8 cellular contexts compared by ENCODE assay signal in the genomic region with DNA sequence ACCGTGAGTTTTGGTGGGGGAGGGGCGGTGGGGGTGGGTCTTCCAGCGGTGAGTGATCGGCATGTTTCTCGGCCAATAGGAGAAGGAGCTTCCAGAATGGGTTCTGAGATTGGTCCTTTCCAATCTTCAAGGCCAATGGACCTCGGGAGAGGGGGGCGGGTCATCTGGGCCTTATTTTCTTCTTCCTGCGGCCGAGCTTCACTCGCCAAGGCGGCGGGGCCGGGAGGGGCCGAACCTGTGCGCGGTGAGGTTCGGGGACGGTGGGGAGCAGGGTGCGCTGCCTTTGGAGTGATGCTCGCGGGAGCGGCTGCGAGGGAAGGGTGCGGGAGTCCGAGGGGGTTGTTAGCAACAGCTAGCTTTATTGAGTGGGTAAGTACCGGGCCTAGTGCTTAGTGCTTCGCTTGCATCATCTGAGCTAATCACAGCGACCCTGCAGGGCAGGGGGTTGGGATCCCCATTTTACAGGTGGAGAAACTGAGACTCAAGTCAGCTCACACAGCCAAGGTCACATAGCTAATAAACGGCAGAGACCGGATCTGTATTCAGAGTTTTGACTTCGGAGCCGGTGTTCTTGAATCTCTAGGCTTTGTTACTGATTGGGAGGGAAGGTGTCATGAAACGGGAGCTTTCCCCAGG. TPM values are rescaled to one million over a fixed set of nuclear protein-coding genes. Genes with fewer than 3 reads are reported as not detected.
DNase-seq lines count a peak whose midpoint lies in the region; ATAC-seq and TF ChIP-seq lines count a peak whose summit lies in the region.

No MANE protein-coding gene starts in this region.

- no peaks in the 10 kb centered on the region for H3K9me3 Mint-ChIP-seq in activated naive CD8-positive, alpha-beta T cell treated with anti-CD3 and anti-CD28 coated beads for 36 hours

- H3K9me3 ChIP-seq in SK-N-MC (ENCODE audit: low read depth, low read length) (no peaks in the 10 kb centered on the region), ovary (no peaks in the 10 kb centered on the region), tibial artery (no peaks in the 10 kb centered on the region)

- peak overlapping the region; percentile 98 for H3K27ac Mint-ChIP-seq in activated naive CD8-positive, alpha-beta T cell treated with anti-CD3 and anti-CD28 coated beads for 36 hours

- POLR2A ChIA-PET in GM10248 (lab: Yijun Ruan, JAX), result interaction anchor here (0.5 to 1.6 kb wide), 24 partner anchors 9 to 1071 kb away, joined by 3 to 10 read pairs (median 4); a partner anchor contains a TSS

- no peak for TF ChIP-seq EP300 in ovary (IDR thresholded peaks at IDR 0.05)

- H3K4me1 ChIP-seq in ovary (ENCODE audit: insufficient read depth) (no peaks in the 10 kb centered on the region), tibial artery (peaks cover 0 to 27% (median 14%) of the 10 kb centered on the region in 4 donors)

- intact Hi-C loops in Right ventricle myocardium superior (cut with DNase I) (loop anchor here (10.0 kb wide), 1 partner anchor 116 kb away; a partner anchor contains a TSS), ovary (cut with DNase I) (loop anchor here in 2 of 4 donors (2.0 to 5.0 kb wide), 2 partner anchors 118 to 120 kb away; a partner anchor contains a TSS), tibial artery (cut with DNase I; ENCODE audit: low total_unique reads) (loop anchor here (2.0 kb wide), 1 partner anchor 118 kb away; no protein-coding TSS in a partner anchor)

- H3K9ac ChIP-seq in SK-N-MC (ENCODE audit: insufficient read length), result peak overlapping the region; percentile 83

- H3K4me1 Mint-ChIP-seq in activated naive CD8-positive, alpha-beta T cell treated with anti-CD3 and anti-CD28 coated beads for 36 hours, result peaks cover 26% of the 10 kb centered on the region

- H3K4me3 ChIP-seq in SK-N-MC (peak overlapping the region; percentile 83), ovary (peak overlapping the region; percentile 89), tibial artery (peak overlapping the region; percentile 76 to 84)

- peak; percentile 57 for ATAC-seq in HG02588 (IDR thresholded peaks at IDR 0.05; ENCODE audit: unreplicated experiment)
- peak; percentile 93 for ATAC-seq in Right ventricle myocardium superior (ENCODE audit: poor library complexity)

- 0 to 1% (median 0%) methylated on average over 33 of the region's 33 CpGs for WGBS in ovary, 3 donors

- DNase-seq in GM10248 (ENCODE audit: extremely low spot score), result peak; percentile 100
- peak; percentile 89 for DNase-seq in NCI-H1048 (lab: John Stamatoyannopoulos, UW)
- peak; percentile 96 for DNase-seq in SK-N-MC (ENCODE audit: low read depth, low spot score)
- DNase-seq in activated naive CD8-positive, alpha-beta T cell treated with anti-CD3 and anti-CD28 coated beads for 36 hours, result peak; percentile 90
- peak; percentile 94 for DNase-seq in Right ventricle myocardium superior
- DNase-seq in ovary, result peak; percentile 93 to 98 (median 95)
- DNase-seq in tibial artery, result peak; percentile 97

- H3K4me3 Mint-ChIP-seq in activated naive CD8-positive, alpha-beta T cell treated with anti-CD3 and anti-CD28 coated beads for 36 hours, result peak overlapping the region; percentile 97

- TF ChIP-seq CTCF in GM10248 (IDR thresholded peaks at IDR 0.05; ENCODE audit: control extremely low read depth, extremely low read depth, low read depth, missing control alignments) (no peak), ovary (IDR thresholded peaks at IDR 0.05) (no peak), tibial artery (IDR thresholded peaks at IDR 0.05) (no peak)

- peak; percentile 54 for TF ChIP-seq POLR2A in ovary (IDR thresholded peaks at IDR 0.05)

- H3K27ac ChIP-seq in SK-N-MC, result peak overlapping the region; percentile 96
- peak overlapping the region; percentile 53 to 89 for H3K27ac ChIP-seq in ovary
- H3K27ac ChIP-seq in tibial artery, result peak overlapping the region; percentile 85 to 89

- CTCF ChIA-PET in GM10248 (lab: Yijun Ruan, JAX), result interaction anchor here (0.7 to 6.6 kb wide), 12 partner anchors 9 to 357 kb away, joined by 3 to 54 read pairs (median 5); a partner anchor contains a TSS

- H3K36me3 Mint-ChIP-seq in activated naive CD8-positive, alpha-beta T cell treated with anti-CD3 and anti-CD28 coated beads for 36 hours, result peaks cover 15% of the 10 kb centered on the region

- no peaks in the 10 kb centered on the region for H3K27me3 Mint-ChIP-seq in activated naive CD8-positive, alpha-beta T cell treated with anti-CD3 and anti-CD28 coated beads for 36 hours

- H3K27me3 ChIP-seq in ovary, result no peaks in the 10 kb centered on the region
- no peaks in the 10 kb centered on the region for H3K27me3 ChIP-seq in tibial artery

- peaks cover 24% of the 10 kb centered on the region for H3K36me3 ChIP-seq in SK-N-MC (ENCODE audit: insufficient read depth, low read length)
- H3K36me3 ChIP-seq in ovary, result no peaks in the 10 kb centered on the region
- H3K36me3 ChIP-seq in tibial artery, result peaks cover 4 to 20% (median 14%) of the 10 kb centered on the region in 3 donors

RNA-seq across cellular contexts. Expression of a gene that starts 0.5 kb away (rescaled TPM):
- total RNA-seq in activated naive CD8-positive, alpha-beta T cell treated with anti-CD3 and anti-CD28 coated beads for 36 hours, result 10 to 100 TPM; 24.9 to 26.0 TPM
- total RNA-seq in Right ventricle myocardium superior (13.2 TPM), ovary (10 to 100 TPM; 23.1 to 48.5 (median 34.3) TPM)
- 10 to 100 TPM; 16.5 to 42.8 TPM for polyA plus RNA-seq in ovary

RNA-seq across cellular contexts. Expression of a gene that starts 56.9 kb away (rescaled TPM):
- total RNA-seq in activated naive CD8-positive, alpha-beta T cell treated with anti-CD3 and anti-CD28 coated beads for 36 hours, result 10 to 100 TPM in 1 of 2 experiments, 1 to 10 TPM in 1; 9.7 to 11.1 TPM
- total RNA-seq in Right ventricle myocardium superior (24.2 TPM), ovary (10 to 100 TPM; 11.4 to 40.4 (median 27.1) TPM)
- 10 to 100 TPM; 18.5 to 43.3 TPM for polyA plus RNA-seq in ovary

Comparison
In these comparisons a context has a peak if more than half of its experiments do, and no peak if none do; other contexts are left out.
1. Peak in every context shown above with its lines: DNase-seq, ATAC-seq, H3K4me3 ChIP-seq and H3K27ac ChIP-seq.